20 cellular contexts compared by ENCODE assay signal in the genomic region with DNA sequence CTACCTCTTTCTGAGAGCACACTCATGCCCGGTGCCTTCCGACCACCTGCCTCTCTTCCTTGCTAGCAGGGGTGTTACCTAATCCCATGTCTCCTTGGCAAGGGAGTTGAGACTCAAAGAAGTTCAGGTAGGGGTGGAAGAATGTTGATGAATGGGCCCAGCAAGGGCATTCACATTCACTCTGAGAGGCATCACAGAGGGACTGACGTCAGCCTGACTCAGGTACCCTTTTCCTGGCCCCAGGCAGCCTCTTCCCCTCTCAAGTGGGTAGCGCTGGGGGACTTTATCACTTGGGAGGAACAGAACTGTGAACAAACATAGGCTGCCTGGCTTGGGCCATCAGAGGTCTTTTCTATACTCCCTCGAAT. TPM values are rescaled to one million over a fixed set of nuclear protein-coding genes. Genes with fewer than 3 reads are reported as not detected.
A peak's percentile ranks its signal among the peaks of the same experiment; 100 is the strongest.
DNase-seq lines count a peak whose midpoint lies in the region; ATAC-seq and TF ChIP-seq lines count a peak whose summit lies in the region.
"Had no signal": no experiment of that assay in that cellular context is flagged by ENCODE, and none has a peak within 500 bp of the region (broad histone marks: within the 10 kb centered on the region; RNA-seq: fewer than 3 reads in every experiment).

No MANE protein-coding gene starts in this region.

- no peaks in the 10 kb centered on the region for H3K27me3 ChIP-seq in endodermal cell (ENCODE audit: control insufficient read depth, insufficient read depth, low read length, poor library complexity, severe bottlenecking)
- H3K27me3 ChIP-seq: adrenal gland, right atrium auricular region, stomach, uterus had no signal

- H3K27me3 Mint-ChIP-seq in activated naive CD4-positive, alpha-beta T cell treated with anti-CD3 and anti-CD28 coated beads, Interleukin-2, amount 10 ng/mL, durations not matched to agents 7 days and 5 days, result no peaks in the 10 kb centered on the region
- no peaks in the 10 kb centered on the region for H3K27me3 Mint-ChIP-seq in activated naive CD4-positive, alpha-beta T cell treated with anti-CD3 and anti-CD28 coated beads for 36 hours (ENCODE audit: low read depth)
- H3K27me3 Mint-ChIP-seq in T-helper 17 cell, result no peaks in the 10 kb centered on the region
- no peaks in the 10 kb centered on the region for H3K27me3 Mint-ChIP-seq in endodermal cell (ENCODE audit: insufficient read depth)

- no peak overlapping the region for H3K4me3 Mint-ChIP-seq in activated naive CD4-positive, alpha-beta T cell treated with anti-CD3 and anti-CD28 coated beads, Interleukin-2, amount 10 ng/mL, durations not matched to agents 7 days and 5 days
- H3K4me3 Mint-ChIP-seq in activated naive CD4-positive, alpha-beta T cell treated with anti-CD3 and anti-CD28 coated beads for 36 hours, result no peak overlapping the region
- H3K4me3 Mint-ChIP-seq in T-helper 17 cell (peak overlapping the region; percentile 28), endodermal cell (no peak overlapping the region)
- no peak overlapping the region for H3K4me3 Mint-ChIP-seq in stimulated activated effector memory CD8-positive, alpha-beta T cell treated with anti-CD3 and anti-CD28 coated beads, Interleukin-12 subunit alpha, Interleukin-12 subunit beta, amount 100 ng/mL, for 72 hours

- no peak overlapping the region for H3K4me3 ChIP-seq in endodermal cell (ENCODE audit: low read length)
- H3K4me3 ChIP-seq: adrenal gland, right atrium auricular region, stomach, uterus had no signal

- H3K27ac ChIP-seq in endodermal cell (ENCODE audit: low read depth, low read length), result no peak overlapping the region
- H3K27ac ChIP-seq: adrenal gland, right atrium auricular region, uterus had no signal

- peaks cover 20% of the 10 kb centered on the region for H3K4me1 Mint-ChIP-seq in activated naive CD4-positive, alpha-beta T cell treated with anti-CD3 and anti-CD28 coated beads, Interleukin-2, amount 10 ng/mL, durations not matched to agents 7 days and 5 days
- peaks cover 20% of the 10 kb centered on the region for H3K4me1 Mint-ChIP-seq in activated naive CD4-positive, alpha-beta T cell treated with anti-CD3 and anti-CD28 coated beads for 36 hours (ENCODE audit: low read depth)
- H3K4me1 Mint-ChIP-seq in T-helper 17 cell (peaks cover 9% of the 10 kb centered on the region), endodermal cell (peaks cover 3% of the 10 kb centered on the region)
- peaks cover 15% of the 10 kb centered on the region for H3K4me1 Mint-ChIP-seq in stimulated activated effector memory CD8-positive, alpha-beta T cell treated with anti-CD3 and anti-CD28 coated beads, Interleukin-12 subunit alpha, Interleukin-12 subunit beta, amount 100 ng/mL, for 72 hours

- no peaks in the 10 kb centered on the region for H3K4me1 ChIP-seq in endodermal cell (ENCODE audit: control insufficient read depth, insufficient read depth, low read length)
- H3K4me1 ChIP-seq: uterus had no signal

- CTCF ChIA-PET in activated naive CD4-positive, alpha-beta T cell treated with anti-CD3 and anti-CD28 coated beads, Interleukin-2, amount 10 ng/mL, durations not matched to agents 7 days and 5 days (lab: Charles Lee), result interaction anchor here (0.9 to 1.3 kb wide), 3 partner anchors 8 to 14 kb away, joined by 3 to 4 read pairs (median 4); no protein-coding TSS in a partner anchor
- CTCF ChIA-PET in activated naive CD4-positive, alpha-beta T cell treated with anti-CD3 and anti-CD28 coated beads for 36 hours (lab: Charles Lee), result interaction anchor here (1.3 to 3.3 kb wide), 4 partner anchors 11 to 63 kb away, joined by 5 to 18 read pairs (median 8); no protein-coding TSS in a partner anchor

- TF ChIP-seq CTCF in endodermal cell (conservative IDR thresholded peaks at IDR 0.05), result no peak

- intact Hi-C loops in activated naive CD4-positive, alpha-beta T cell treated with anti-CD3 and anti-CD28 coated beads for 36 hours (cut with micrococcal nuclease), result no loop called here

- no peaks in the 10 kb centered on the region for H3K9me3 Mint-ChIP-seq in activated naive CD4-positive, alpha-beta T cell treated with anti-CD3 and anti-CD28 coated beads, Interleukin-2, amount 10 ng/mL, durations not matched to agents 7 days and 5 days
- H3K9me3 Mint-ChIP-seq in activated naive CD4-positive, alpha-beta T cell treated with anti-CD3 and anti-CD28 coated beads for 36 hours, result no peaks in the 10 kb centered on the region
- no peaks in the 10 kb centered on the region for H3K9me3 Mint-ChIP-seq in endodermal cell
- no peaks in the 10 kb centered on the region for H3K9me3 Mint-ChIP-seq in stimulated activated effector memory CD8-positive, alpha-beta T cell treated with anti-CD3 and anti-CD28 coated beads, Interleukin-12 subunit alpha, Interleukin-12 subunit beta, amount 100 ng/mL, for 72 hours

- H3K36me3 Mint-ChIP-seq in activated naive CD4-positive, alpha-beta T cell treated with anti-CD3 and anti-CD28 coated beads, Interleukin-2, amount 10 ng/mL, durations not matched to agents 7 days and 5 days, result peaks cover 62% of the 10 kb centered on the region
- peaks cover 47% of the 10 kb centered on the region for H3K36me3 Mint-ChIP-seq in activated naive CD4-positive, alpha-beta T cell treated with anti-CD3 and anti-CD28 coated beads for 36 hours (ENCODE audit: low read depth)
- H3K36me3 Mint-ChIP-seq in T-helper 17 cell (ENCODE audit: low read depth) (peaks cover 5% of the 10 kb centered on the region), endodermal cell (ENCODE audit: low read depth) (peaks cover 76% of the 10 kb centered on the region)
- H3K36me3 Mint-ChIP-seq in stimulated activated effector memory CD8-positive, alpha-beta T cell treated with anti-CD3 and anti-CD28 coated beads, Interleukin-12 subunit alpha, Interleukin-12 subunit beta, amount 100 ng/mL, for 72 hours, result peaks cover 95% of the 10 kb centered on the region

- WGBS in endodermal cell (ENCODE audit: insufficient coverage in 1 of 2, insufficient read length in 1 of 2), 2 experiments, result 96 to 100% methylated on average over 4 to 5 of the region's 5 CpGs

- DNase-seq in activated naive CD4-positive, alpha-beta T cell treated with anti-CD3 and anti-CD28 coated beads, Interleukin-2, amount 10 ng/mL, durations not matched to agents 7 days and 5 days, result no peak
- no peak for DNase-seq in activated naive CD4-positive, alpha-beta T cell treated with anti-CD3 and anti-CD28 coated beads for 36 hours
- DNase-seq in T-helper 17 cell (no peak), endodermal cell (no peak), NCI-H526 treated with DMSO at 0.1 percent for 48 hours (lab: John Stamatoyannopoulos, UW) (no peak)
- no peak for DNase-seq in stimulated activated effector memory CD8-positive, alpha-beta T cell treated with anti-CD3 and anti-CD28 coated beads, Interleukin-12 subunit alpha, Interleukin-12 subunit beta, amount 100 ng/mL, for 72 hours (ENCODE audit: low spot score in 2 of 2)
- DNase-seq: adrenal gland; central memory CD4-positive, alpha-beta T cell; effector CD8-positive, alpha-beta T cell; hippocampal formation; NCI-H1930; NCI-H510A; occipital lobe; SIG-M5; stomach; uterus had no signal

- no peak overlapping the region for H3K9ac ChIP-seq in endodermal cell (ENCODE audit: extremely low read depth, low read length, poor library complexity, severe bottlenecking)

- ATAC-seq in T-helper 17 cell (no peak), HG02763 (IDR thresholded peaks at IDR 0.05; ENCODE audit: unreplicated experiment) (no peak), GM18502 (IDR thresholded peaks at IDR 0.05; ENCODE audit: poor library complexity, unreplicated experiment) (no peak)
- ATAC-seq in stimulated activated effector memory CD8-positive, alpha-beta T cell treated with anti-CD3 and anti-CD28 coated beads, Interleukin-12 subunit alpha, Interleukin-12 subunit beta, amount 100 ng/mL, for 72 hours, result no peak
- ATAC-seq: activated CD4-positive, CD25-positive, alpha-beta regulatory T cell treated with anti-CD3 and anti-CD28 coated beads, Interleukin-2, amount 50 U/mL, for 24 hours had no signal

- H3K36me3 ChIP-seq in endodermal cell (ENCODE audit: control insufficient read depth, insufficient read depth, low read length), result peaks cover 62% of the 10 kb centered on the region
- H3K36me3 ChIP-seq: uterus had no signal

- H3K9me3 ChIP-seq in T-helper 17 cell (ENCODE audit: control insufficient read depth, low read length, poor library complexity, severe bottlenecking) (no peaks in the 10 kb centered on the region), endodermal cell (ENCODE audit: control insufficient read depth, low read length) (no peaks in the 10 kb centered on the region)
- H3K9me3 ChIP-seq: adrenal gland, right atrium auricular region, stomach, uterus had no signal

- peak overlapping the region; percentile 28 for H3K27ac Mint-ChIP-seq in activated naive CD4-positive, alpha-beta T cell treated with anti-CD3 and anti-CD28 coated beads, Interleukin-2, amount 10 ng/mL, durations not matched to agents 7 days and 5 days
- H3K27ac Mint-ChIP-seq in activated naive CD4-positive, alpha-beta T cell treated with anti-CD3 and anti-CD28 coated beads for 36 hours, result no peak overlapping the region
- H3K27ac Mint-ChIP-seq in T-helper 17 cell (peak overlapping the region; percentile 92), endodermal cell (peak overlapping the region; percentile 50)
- H3K27ac Mint-ChIP-seq in stimulated activated effector memory CD8-positive, alpha-beta T cell treated with anti-CD3 and anti-CD28 coated beads, Interleukin-12 subunit alpha, Interleukin-12 subunit beta, amount 100 ng/mL, for 72 hours, result peak overlapping the region; percentile 94

RNA-seq across cellular contexts. Expression of a gene that starts 35.3 kb away (rescaled TPM):
- 10 to 100 TPM; 67.3 to 69.4 TPM for total RNA-seq in activated naive CD4-positive, alpha-beta T cell treated with anti-CD3 and anti-CD28 coated beads for 36 hours
- total RNA-seq in T-helper 17 cell (100 to 1,000 TPM; 154 to 177 TPM), endodermal cell (100 to 1,000 TPM; 120 to 206 TPM)
- polyA plus RNA-seq in endodermal cell (2013, experiment 1 of 2), result 85.1 TPM
- polyA plus RNA-seq in endodermal cell (2013, experiment 2 of 2), result 81.4 TPM

RNA-seq across cellular contexts. Expression of a gene that starts 55.6 kb away (rescaled TPM):
- total RNA-seq in activated naive CD4-positive, alpha-beta T cell treated with anti-CD3 and anti-CD28 coated beads for 36 hours, result 1 to 10 TPM; 1.8 to 2.4 TPM
- total RNA-seq in T-helper 17 cell, result 1 to 10 TPM; 3.5 to 6.8 TPM
- total RNA-seq in endodermal cell, result 100 to 1,000 TPM; 380 to 447 TPM
- polyA plus RNA-seq in endodermal cell (2013, experiment 1 of 2), result 223 TPM
- 194 TPM for polyA plus RNA-seq in endodermal cell (2013, experiment 2 of 2)

Comparison
In these comparisons a context has a peak if more than half of its experiments do, and no peak if none do; other contexts are left out.
1. RNA of a gene that starts 55.6 kb away (total RNA-seq): 380 to 447 TPM in endodermal cell; 3.5 to 6.8 TPM in T-helper 17 cell and 1.8 to 2.4 TPM in activated naive CD4-positive, alpha-beta T cell treated with anti-CD3 and anti-CD28 coated beads for 36 hours; every median in the first group is over 10 times any median in the second.